1 cellular context compared by ENCODE assay signal in the genomic region with DNA sequence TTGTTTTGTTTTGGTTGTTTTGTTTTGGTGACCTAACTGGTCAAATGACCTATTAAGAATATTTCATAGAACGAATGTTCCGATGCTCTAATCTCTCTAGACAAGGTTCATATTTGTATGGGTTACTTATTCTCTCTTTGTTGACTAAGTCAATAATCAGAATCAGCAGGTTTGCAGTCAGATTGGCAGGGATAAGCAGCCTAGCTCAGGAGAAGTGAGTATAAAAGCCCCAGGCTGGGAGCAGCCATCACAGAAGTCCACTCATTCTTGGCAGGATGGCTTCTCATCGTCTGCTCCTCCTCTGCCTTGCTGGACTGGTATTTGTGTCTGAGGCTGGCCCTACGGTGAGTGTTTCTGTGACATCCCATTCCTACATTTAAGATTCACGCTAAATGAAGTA.
TF ChIP-seq lines count a peak whose summit lies in the region.

A gene (plus strand): TSS at position 250 of the 400 bp plus-strand sequence. CDS start 26 bp downstream, at position 276.

TF ChIP-seq in HepG2, 621 proteins besides CTCF, POLR2A, EP300 and RAD21 (continued from another document and continues in another):
- TF ChIP-seq, protein P1, sequence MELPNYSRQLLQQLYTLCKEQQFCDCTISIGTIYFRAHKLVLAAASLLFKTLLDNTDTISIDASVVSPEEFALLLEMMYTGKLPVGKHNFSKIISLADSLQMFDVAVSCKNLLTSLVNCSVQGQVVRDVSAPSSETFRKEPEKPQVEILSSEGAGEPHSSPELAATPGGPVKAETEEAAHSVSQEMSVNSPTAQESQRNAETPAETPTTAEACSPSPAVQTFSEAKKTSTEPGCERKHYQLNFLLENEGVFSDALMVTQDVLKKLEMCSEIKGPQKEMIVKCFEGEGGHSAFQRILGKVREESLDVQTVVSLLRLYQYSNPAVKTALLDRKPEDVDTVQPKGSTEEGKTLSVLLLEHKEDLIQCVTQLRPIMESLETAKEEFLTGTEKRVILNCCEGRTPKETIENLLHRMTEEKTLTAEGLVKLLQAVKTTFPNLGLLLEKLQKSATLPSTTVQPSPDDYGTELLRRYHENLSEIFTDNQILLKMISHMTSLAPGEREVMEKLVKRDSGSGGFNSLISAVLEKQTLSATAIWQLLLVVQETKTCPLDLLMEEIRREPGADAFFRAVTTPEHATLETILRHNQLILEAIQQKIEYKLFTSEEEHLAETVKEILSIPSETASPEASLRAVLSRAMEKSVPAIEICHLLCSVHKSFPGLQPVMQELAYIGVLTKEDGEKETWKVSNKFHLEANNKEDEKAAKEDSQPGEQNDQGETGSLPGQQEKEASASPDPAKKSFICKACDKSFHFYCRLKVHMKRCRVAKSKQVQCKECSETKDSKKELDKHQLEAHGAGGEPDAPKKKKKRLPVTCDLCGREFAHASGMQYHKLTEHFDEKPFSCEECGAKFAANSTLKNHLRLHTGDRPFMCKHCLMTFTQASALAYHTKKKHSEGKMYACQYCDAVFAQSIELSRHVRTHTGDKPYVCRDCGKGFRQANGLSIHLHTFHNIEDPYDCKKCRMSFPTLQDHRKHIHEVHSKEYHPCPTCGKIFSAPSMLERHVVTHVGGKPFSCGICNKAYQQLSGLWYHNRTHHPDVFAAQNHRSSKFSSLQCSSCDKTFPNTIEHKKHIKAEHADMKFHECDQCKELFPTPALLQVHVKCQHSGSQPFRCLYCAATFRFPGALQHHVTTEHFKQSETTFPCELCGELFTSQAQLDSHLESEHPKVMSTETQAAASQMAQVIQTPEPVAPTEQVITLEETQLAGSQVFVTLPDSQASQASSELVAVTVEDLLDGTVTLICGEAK (IDR thresholded peaks at IDR 0.05) = no peak
- TF ChIP-seq, protein P1 (CRISPR knock-in tag; IDR thresholded peaks at IDR 0.05) = no peak
- peak; percentile 53; the same call in 1 of the 2 replicates for TF ChIP-seq HNF4G (IDR thresholded peaks at IDR 0.05; ENCODE audit: borderline replicate concordance, low read depth, low read length)
- TF ChIP-seq HNF4G (CRISPR knock-in tag; IDR thresholded peaks at IDR 0.05; ENCODE audit: borderline replicate concordance, low read depth) = no peak
- TF ChIP-seq, protein P2, sequence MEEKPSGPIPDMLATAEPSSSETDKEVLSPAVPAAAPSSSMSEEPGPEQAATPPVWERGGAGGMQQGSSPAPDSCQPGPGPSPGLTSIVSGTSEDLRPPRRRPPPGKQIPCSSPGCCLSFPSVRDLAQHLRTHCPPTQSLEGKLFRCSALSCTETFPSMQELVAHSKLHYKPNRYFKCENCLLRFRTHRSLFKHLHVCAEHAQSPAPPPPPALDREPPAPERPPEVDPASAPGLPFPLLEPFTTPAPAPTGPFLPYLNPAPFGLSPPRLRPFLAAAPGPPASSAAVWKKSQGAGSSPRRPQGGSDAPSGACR (CRISPR knock-in tag; IDR thresholded peaks at IDR 0.05) = no peak
- TF ChIP-seq, protein P3, sequence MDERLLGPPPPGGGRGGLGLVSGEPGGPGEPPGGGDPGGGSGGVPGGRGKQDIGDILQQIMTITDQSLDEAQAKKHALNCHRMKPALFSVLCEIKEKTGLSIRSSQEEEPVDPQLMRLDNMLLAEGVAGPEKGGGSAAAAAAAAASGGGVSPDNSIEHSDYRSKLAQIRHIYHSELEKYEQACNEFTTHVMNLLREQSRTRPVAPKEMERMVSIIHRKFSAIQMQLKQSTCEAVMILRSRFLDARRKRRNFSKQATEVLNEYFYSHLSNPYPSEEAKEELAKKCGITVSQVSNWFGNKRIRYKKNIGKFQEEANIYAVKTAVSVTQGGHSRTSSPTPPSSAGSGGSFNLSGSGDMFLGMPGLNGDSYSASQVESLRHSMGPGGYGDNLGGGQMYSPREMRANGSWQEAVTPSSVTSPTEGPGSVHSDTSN (CRISPR knock-in tag; IDR thresholded peaks at IDR 0.05) = no peak
- TF ChIP-seq ZNF788 (CRISPR knock-in tag; IDR thresholded peaks at IDR 0.05; ENCODE audit: borderline replicate concordance) = no peak
- TF ChIP-seq, protein P4, sequence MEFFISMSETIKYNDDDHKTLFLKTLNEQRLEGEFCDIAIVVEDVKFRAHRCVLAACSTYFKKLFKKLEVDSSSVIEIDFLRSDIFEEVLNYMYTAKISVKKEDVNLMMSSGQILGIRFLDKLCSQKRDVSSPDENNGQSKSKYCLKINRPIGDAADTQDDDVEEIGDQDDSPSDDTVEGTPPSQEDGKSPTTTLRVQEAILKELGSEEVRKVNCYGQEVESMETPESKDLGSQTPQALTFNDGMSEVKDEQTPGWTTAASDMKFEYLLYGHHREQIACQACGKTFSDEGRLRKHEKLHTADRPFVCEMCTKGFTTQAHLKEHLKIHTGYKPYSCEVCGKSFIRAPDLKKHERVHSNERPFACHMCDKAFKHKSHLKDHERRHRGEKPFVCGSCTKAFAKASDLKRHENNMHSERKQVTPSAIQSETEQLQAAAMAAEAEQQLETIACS (CRISPR knock-in tag; IDR thresholded peaks at IDR 0.05) = no peak
- TF ChIP-seq, protein P5, sequence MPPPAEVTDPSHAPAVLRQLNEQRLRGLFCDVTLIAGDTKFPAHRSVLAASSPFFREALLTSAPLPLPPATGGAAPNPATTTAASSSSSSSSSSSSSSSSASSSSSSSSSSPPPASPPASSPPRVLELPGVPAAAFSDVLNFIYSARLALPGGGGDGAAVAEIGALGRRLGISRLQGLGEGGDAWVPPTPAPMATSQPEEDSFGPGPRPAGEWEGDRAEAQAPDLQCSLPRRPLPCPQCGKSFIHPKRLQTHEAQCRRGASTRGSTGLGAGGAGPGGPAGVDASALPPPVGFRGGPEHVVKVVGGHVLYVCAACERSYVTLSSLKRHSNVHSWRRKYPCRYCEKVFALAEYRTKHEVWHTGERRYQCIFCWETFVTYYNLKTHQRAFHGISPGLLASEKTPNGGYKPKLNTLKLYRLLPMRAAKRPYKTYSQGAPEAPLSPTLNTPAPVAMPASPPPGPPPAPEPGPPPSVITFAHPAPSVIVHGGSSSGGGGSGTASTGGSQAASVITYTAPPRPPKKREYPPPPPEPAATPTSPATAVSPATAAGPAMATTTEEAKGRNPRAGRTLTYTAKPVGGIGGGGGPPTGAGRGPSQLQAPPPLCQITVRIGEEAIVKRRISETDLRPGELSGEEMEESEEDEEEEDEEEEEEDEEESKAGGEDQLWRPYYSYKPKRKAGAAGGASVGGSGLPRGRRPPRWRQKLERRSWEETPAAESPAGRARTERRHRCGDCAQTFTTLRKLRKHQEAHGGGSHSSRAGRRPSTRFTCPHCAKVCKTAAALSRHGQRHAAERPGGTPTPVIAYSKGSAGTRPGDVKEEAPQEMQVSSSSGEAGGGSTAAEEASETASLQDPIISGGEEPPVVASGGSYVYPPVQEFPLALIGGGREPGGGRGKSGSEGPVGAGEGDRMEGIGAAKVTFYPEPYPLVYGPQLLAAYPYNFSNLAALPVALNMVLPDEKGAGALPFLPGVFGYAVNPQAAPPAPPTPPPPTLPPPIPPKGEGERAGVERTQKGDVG (CRISPR knock-in tag; IDR thresholded peaks at IDR 0.05; ENCODE audit: borderline replicate concordance) = no peak
- no peak for TF ChIP-seq NFRKB (IDR thresholded peaks at IDR 0.05)
- TF ChIP-seq ZNF567 (CRISPR knock-in tag; IDR thresholded peaks at IDR 0.05; ENCODE audit: borderline replicate concordance) = no peak
- TF ChIP-seq ASH2L (IDR thresholded peaks at IDR 0.05; ENCODE audit: insufficient read length, low read depth, low read length) = no peak
- no peak for TF ChIP-seq ZSCAN31 (CRISPR knock-in tag; IDR thresholded peaks at IDR 0.05; ENCODE audit: low read depth)
- no peak for TF ChIP-seq ZNF614 (CRISPR knock-in tag; IDR thresholded peaks at IDR 0.05; ENCODE audit: borderline replicate concordance)
- TF ChIP-seq, protein P6, sequence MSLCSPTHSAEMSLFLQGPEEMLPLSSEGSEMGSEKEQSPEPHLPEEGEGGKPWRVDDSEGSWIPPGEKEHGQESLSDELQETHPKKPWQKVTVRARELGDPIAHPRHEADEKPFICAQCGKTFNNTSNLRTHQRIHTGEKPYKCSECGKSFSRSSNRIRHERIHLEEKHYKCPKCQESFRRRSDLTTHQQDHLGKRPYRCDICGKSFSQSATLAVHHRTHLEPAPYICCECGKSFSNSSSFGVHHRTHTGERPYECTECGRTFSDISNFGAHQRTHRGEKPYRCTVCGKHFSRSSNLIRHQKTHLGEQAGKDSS (CRISPR knock-in tag; IDR thresholded peaks at IDR 0.05; ENCODE audit: borderline replicate concordance, low read depth) = no peak
- no peak for TF ChIP-seq RARG (CRISPR knock-in tag; IDR thresholded peaks at IDR 0.05; ENCODE audit: low read depth)
- no peak for TF ChIP-seq FOSL1 (CRISPR knock-in tag; IDR thresholded peaks at IDR 0.05; ENCODE audit: borderline replicate concordance)
- no peak for TF ChIP-seq TBP (CRISPR knock-in tag; IDR thresholded peaks at IDR 0.05)
- no peak for TF ChIP-seq ZNF34 (CRISPR knock-in tag; IDR thresholded peaks at IDR 0.05; ENCODE audit: borderline replicate concordance)
- TF ChIP-seq HOXD1 (CRISPR knock-in tag; IDR thresholded peaks at IDR 0.05) = no peak
- peak; percentile 63; the same call in 1 of the 2 replicates for TF ChIP-seq ZBTB38 (CRISPR knock-in tag; IDR thresholded peaks at IDR 0.05)
- no peak for TF ChIP-seq ZNF572 (CRISPR knock-in tag; IDR thresholded peaks at IDR 0.05)
- TF ChIP-seq, protein P7, sequence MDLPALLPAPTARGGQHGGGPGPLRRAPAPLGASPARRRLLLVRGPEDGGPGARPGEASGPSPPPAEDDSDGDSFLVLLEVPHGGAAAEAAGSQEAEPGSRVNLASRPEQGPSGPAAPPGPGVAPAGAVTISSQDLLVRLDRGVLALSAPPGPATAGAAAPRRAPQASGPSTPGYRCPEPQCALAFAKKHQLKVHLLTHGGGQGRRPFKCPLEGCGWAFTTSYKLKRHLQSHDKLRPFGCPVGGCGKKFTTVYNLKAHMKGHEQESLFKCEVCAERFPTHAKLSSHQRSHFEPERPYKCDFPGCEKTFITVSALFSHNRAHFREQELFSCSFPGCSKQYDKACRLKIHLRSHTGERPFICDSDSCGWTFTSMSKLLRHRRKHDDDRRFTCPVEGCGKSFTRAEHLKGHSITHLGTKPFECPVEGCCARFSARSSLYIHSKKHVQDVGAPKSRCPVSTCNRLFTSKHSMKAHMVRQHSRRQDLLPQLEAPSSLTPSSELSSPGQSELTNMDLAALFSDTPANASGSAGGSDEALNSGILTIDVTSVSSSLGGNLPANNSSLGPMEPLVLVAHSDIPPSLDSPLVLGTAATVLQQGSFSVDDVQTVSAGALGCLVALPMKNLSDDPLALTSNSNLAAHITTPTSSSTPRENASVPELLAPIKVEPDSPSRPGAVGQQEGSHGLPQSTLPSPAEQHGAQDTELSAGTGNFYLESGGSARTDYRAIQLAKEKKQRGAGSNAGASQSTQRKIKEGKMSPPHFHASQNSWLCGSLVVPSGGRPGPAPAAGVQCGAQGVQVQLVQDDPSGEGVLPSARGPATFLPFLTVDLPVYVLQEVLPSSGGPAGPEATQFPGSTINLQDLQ (CRISPR knock-in tag; IDR thresholded peaks at IDR 0.05) = no peak
- no peak for TF ChIP-seq U2AF2 (IDR thresholded peaks at IDR 0.05; ENCODE audit: low read depth, low read length)
- TF ChIP-seq SMC3 (IDR thresholded peaks at IDR 0.05; ENCODE audit: low read length) = no peak
- TF ChIP-seq, protein P8, sequence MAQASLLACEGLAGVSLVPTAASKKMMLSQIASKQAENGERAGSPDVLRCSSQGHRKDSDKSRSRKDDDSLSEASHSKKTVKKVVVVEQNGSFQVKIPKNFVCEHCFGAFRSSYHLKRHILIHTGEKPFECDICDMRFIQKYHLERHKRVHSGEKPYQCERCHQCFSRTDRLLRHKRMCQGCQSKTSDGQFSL (CRISPR knock-in tag; IDR thresholded peaks at IDR 0.05) = no peak
- TF ChIP-seq, protein P9, sequence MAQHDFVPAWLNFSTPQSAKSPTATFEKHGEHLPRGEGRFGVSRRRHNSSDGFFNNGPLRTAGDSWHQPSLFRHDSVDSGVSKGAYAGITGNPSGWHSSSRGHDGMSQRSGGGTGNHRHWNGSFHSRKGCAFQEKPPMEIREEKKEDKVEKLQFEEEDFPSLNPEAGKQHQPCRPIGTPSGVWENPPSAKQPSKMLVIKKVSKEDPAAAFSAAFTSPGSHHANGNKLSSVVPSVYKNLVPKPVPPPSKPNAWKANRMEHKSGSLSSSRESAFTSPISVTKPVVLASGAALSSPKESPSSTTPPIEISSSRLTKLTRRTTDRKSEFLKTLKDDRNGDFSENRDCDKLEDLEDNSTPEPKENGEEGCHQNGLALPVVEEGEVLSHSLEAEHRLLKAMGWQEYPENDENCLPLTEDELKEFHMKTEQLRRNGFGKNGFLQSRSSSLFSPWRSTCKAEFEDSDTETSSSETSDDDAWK (CRISPR knock-in tag; IDR thresholded peaks at IDR 0.05) = no peak
- TF ChIP-seq ZNF713 (CRISPR knock-in tag; IDR thresholded peaks at IDR 0.05) = no peak
